9 cellular contexts compared by ENCODE assay signal in genomic region chr17:76515291-76515949, GRCh38. TPM values are rescaled to one million over a fixed set of nuclear protein-coding genes. Genes with fewer than 3 reads are reported as not detected.
DNase-seq lines count a peak whose midpoint lies in the region; ATAC-seq and TF ChIP-seq lines count a peak whose summit lies in the region.
"Had no signal": no experiment of that assay in that cellular context is flagged by ENCODE, and none has a peak within 500 bp of the region (broad histone marks: within the 10 kb centered on the region; RNA-seq: fewer than 3 reads in every experiment).

No MANE protein-coding gene starts in this region.

- intact Hi-C loops in transverse colon (cut with DNase I; ENCODE audit: low total_unique reads): no loop called here

- peak overlapping the region; percentile 68 to 79 (median 75) for H3K27ac ChIP-seq in transverse colon

- TF ChIP-seq CTCF in endothelial cell (IDR thresholded peaks at IDR 0.05; ENCODE audit: unreplicated experiment): no peak
- no peak for TF ChIP-seq CTCF in transverse colon (IDR thresholded peaks at IDR 0.05)
- no peak for TF ChIP-seq CTCF in type B pancreatic cell (conservative IDR thresholded peaks at IDR 0.05)
- no peak for TF ChIP-seq CTCF in osteocyte (IDR thresholded peaks at IDR 0.05)

- H3K4me1 ChIP-seq in transverse colon: peaks cover 0 to 9% (median 4%) of the 10 kb centered on the region in 4 donors

- no peaks in the 10 kb centered on the region for H3K9me3 ChIP-seq in transverse colon

- POLR2A ChIA-PET in activated CD8-positive, alpha-beta T cell treated with anti-CD3 and anti-CD28 coated beads, Interleukin-2, amount 10 ng/mL, durations not matched to agents 7 days and 5 days (lab: Charles Lee): interaction anchor here (0.6 to 0.7 kb wide), 3 partner anchors 9 to 24 kb away, joined by 3 to 4 read pairs (median 4); no protein-coding TSS in a partner anchor

- in situ Hi-C loops in transverse colon (cut with MboI; ENCODE audit: low pct_ligation_motif_present in 1 of 4, low pct_unique_long_range_greater_than_20kb in 1 of 4, low sequenced_read_pairs in 3 of 4): loop anchor here in 2 of 4 donors (10.0 kb wide), 1 partner anchor 51 kb away; the partner anchor contains the start of gene AANAT (in 2 of the 2)

- H3K4me1 Mint-ChIP-seq in activated CD8-positive, alpha-beta T cell treated with anti-CD3 and anti-CD28 coated beads, Interleukin-2, amount 10 ng/mL, durations not matched to agents 7 days and 5 days (ENCODE audit: low read depth): peaks cover 75% of the 10 kb centered on the region
- H3K4me1 Mint-ChIP-seq in endothelial cell (ENCODE audit: unreplicated experiment) (peaks cover 23% of the 10 kb centered on the region), type B pancreatic cell (ENCODE audit: unreplicated experiment) (no peaks in the 10 kb centered on the region), osteocyte (ENCODE audit: unreplicated experiment) (peaks cover 3% of the 10 kb centered on the region)

- DNase-seq in GM04504 (ENCODE audit: low read depth) (peak; percentile 98), endothelial cell (ENCODE audit: low spot score) (no peak), pons (ENCODE audit: low spot score) (peak; percentile 65), transverse colon (peak; percentile 72), type B pancreatic cell (ENCODE audit: extremely low spot score, unreplicated experiment) (no peak), osteocyte (ENCODE audit: extremely low spot score, unreplicated experiment) (no peak)
- DNase-seq in activated CD8-positive, alpha-beta T cell treated with anti-CD3 and anti-CD28 coated beads, Interleukin-2, amount 10 ng/mL, durations not matched to agents 7 days and 5 days: peak; percentile 90

- WGBS in transverse colon (ENCODE audit: low coverage in 1 of 2), 2 donors: 30 to 66% methylated on average over 2 to 21 of the region's 21 CpGs

- H3K4me3 Mint-ChIP-seq in activated CD8-positive, alpha-beta T cell treated with anti-CD3 and anti-CD28 coated beads, Interleukin-2, amount 10 ng/mL, durations not matched to agents 7 days and 5 days: peak overlapping the region; percentile 71
- no peak overlapping the region for H3K4me3 Mint-ChIP-seq in endothelial cell (ENCODE audit: unreplicated experiment)
- no peak overlapping the region for H3K4me3 Mint-ChIP-seq in type B pancreatic cell
- H3K4me3 Mint-ChIP-seq in osteocyte (ENCODE audit: unreplicated experiment): no peak overlapping the region

- peak; percentile 41 for TF ChIP-seq EP300 in transverse colon (IDR thresholded peaks at IDR 0.05; ENCODE audit: low read depth)

- peak overlapping the region; percentile 99 for H3K27ac Mint-ChIP-seq in activated CD8-positive, alpha-beta T cell treated with anti-CD3 and anti-CD28 coated beads, Interleukin-2, amount 10 ng/mL, durations not matched to agents 7 days and 5 days
- H3K27ac Mint-ChIP-seq in endothelial cell (ENCODE audit: unreplicated experiment): peak overlapping the region; percentile 87
- H3K27ac Mint-ChIP-seq in type B pancreatic cell: no peak overlapping the region
- no peak overlapping the region for H3K27ac Mint-ChIP-seq in osteocyte (ENCODE audit: unreplicated experiment)

- H3K36me3 ChIP-seq in transverse colon: no peaks in the 10 kb centered on the region

- TF ChIP-seq POLR2A in transverse colon (IDR thresholded peaks at IDR 0.05): peak; percentile 43

- H3K9me3 Mint-ChIP-seq in activated CD8-positive, alpha-beta T cell treated with anti-CD3 and anti-CD28 coated beads, Interleukin-2, amount 10 ng/mL, durations not matched to agents 7 days and 5 days (ENCODE audit: insufficient read depth): no peaks in the 10 kb centered on the region
- H3K9me3 Mint-ChIP-seq in endothelial cell (ENCODE audit: unreplicated experiment) (no peaks in the 10 kb centered on the region), type B pancreatic cell (no peaks in the 10 kb centered on the region), osteocyte (ENCODE audit: unreplicated experiment) (no peaks in the 10 kb centered on the region)

- no peaks in the 10 kb centered on the region for H3K36me3 Mint-ChIP-seq in activated CD8-positive, alpha-beta T cell treated with anti-CD3 and anti-CD28 coated beads, Interleukin-2, amount 10 ng/mL, durations not matched to agents 7 days and 5 days (ENCODE audit: low read depth)
- peaks cover 4% of the 10 kb centered on the region for H3K36me3 Mint-ChIP-seq in endothelial cell (ENCODE audit: low read depth, unreplicated experiment)
- no peaks in the 10 kb centered on the region for H3K36me3 Mint-ChIP-seq in type B pancreatic cell
- no peaks in the 10 kb centered on the region for H3K36me3 Mint-ChIP-seq in osteocyte (ENCODE audit: unreplicated experiment)

- peaks cover 2% of the 10 kb centered on the region for H3K27me3 Mint-ChIP-seq in activated CD8-positive, alpha-beta T cell treated with anti-CD3 and anti-CD28 coated beads, Interleukin-2, amount 10 ng/mL, durations not matched to agents 7 days and 5 days (ENCODE audit: low read depth)
- H3K27me3 Mint-ChIP-seq in endothelial cell (ENCODE audit: unreplicated experiment): peaks cover 2% of the 10 kb centered on the region
- H3K27me3 Mint-ChIP-seq in type B pancreatic cell: peaks cover 10% of the 10 kb centered on the region
- peaks cover 5% of the 10 kb centered on the region for H3K27me3 Mint-ChIP-seq in osteocyte (ENCODE audit: unreplicated experiment)

- CTCF ChIA-PET in activated CD8-positive, alpha-beta T cell treated with anti-CD3 and anti-CD28 coated beads, Interleukin-2, amount 10 ng/mL, durations not matched to agents 7 days and 5 days (lab: Charles Lee): interaction anchor here (1.0 to 2.4 kb wide), 11 partner anchors 8 to 166 kb away, joined by 3 to 11 read pairs (median 5); no protein-coding TSS in a partner anchor

- ATAC-seq in HG03521 (IDR thresholded peaks at IDR 0.05; ENCODE audit: unreplicated experiment): peak; percentile 47
- ATAC-seq in activated CD8-positive, alpha-beta T cell treated with anti-CD3 and anti-CD28 coated beads, Interleukin-2, amount 10 ng/mL, durations not matched to agents 7 days and 5 days: peak; percentile 89

- H3K27me3 ChIP-seq in transverse colon: no peaks in the 10 kb centered on the region

- no peak overlapping the region for H3K4me3 ChIP-seq in transverse colon

RNA-seq across cellular contexts. Expression of gene RHBDF2, which starts 14.2 kb away (rescaled TPM):
- total RNA-seq in activated CD8-positive, alpha-beta T cell treated with anti-CD3 and anti-CD28 coated beads, Interleukin-2, amount 10 ng/mL, durations not matched to agents 7 days and 5 days: 10 to 100 TPM; 51.4 to 52.1 TPM
- total RNA-seq in endothelial cell (ENCODE audit: unreplicated experiment) (39.3 TPM), transverse colon (10 to 100 TPM; 11.3 to 47.4 (median 23.2) TPM), type B pancreatic cell (ENCODE audit: low replicate concordance) (12.3 and 17.2 TPM in 2 replicates), osteocyte (14.5 and 17.5 TPM in 2 replicates)

RNA-seq across cellular contexts. Expression of gene CYGB, which starts 22.1 kb away (rescaled TPM):
- total RNA-seq in activated CD8-positive, alpha-beta T cell treated with anti-CD3 and anti-CD28 coated beads, Interleukin-2, amount 10 ng/mL, durations not matched to agents 7 days and 5 days: under 1 TPM in 1 of 2 experiments, not detected in 1; 0.40 TPM
- total RNA-seq in endothelial cell (ENCODE audit: unreplicated experiment): 0.51 TPM
- total RNA-seq in transverse colon: 10 to 100 TPM in 2 of 4 donors, 1 to 10 TPM in 2; 7.5 to 20.1 (median 11.3) TPM
- total RNA-seq in type B pancreatic cell (ENCODE audit: low replicate concordance): 2.5 and 10.0 TPM in 2 replicates
- 8.6 and 9.1 TPM in 2 replicates for total RNA-seq in osteocyte

RNA-seq across cellular contexts. Expression of gene PRCD, which starts 24.4 kb away (rescaled TPM):
- not detected for total RNA-seq in activated CD8-positive, alpha-beta T cell treated with anti-CD3 and anti-CD28 coated beads, Interleukin-2, amount 10 ng/mL, durations not matched to agents 7 days and 5 days
- 0.54 TPM for total RNA-seq in endothelial cell (ENCODE audit: unreplicated experiment)
- total RNA-seq in transverse colon: 1 to 10 TPM in 1 of 4 donors, under 1 TPM in 1, not detected in 2; 0.64 to 6.8 TPM
- 0.33 and 3.3 TPM in 2 replicates for total RNA-seq in type B pancreatic cell (ENCODE audit: low replicate concordance)
- total RNA-seq in osteocyte: 1.3 and 1.4 TPM in 2 replicates

RNA-seq across cellular contexts. Expression of gene AANAT, which starts 48.0 kb away (rescaled TPM):
- not detected for total RNA-seq in activated CD8-positive, alpha-beta T cell treated with anti-CD3 and anti-CD28 coated beads, Interleukin-2, amount 10 ng/mL, durations not matched to agents 7 days and 5 days
- total RNA-seq in endothelial cell (ENCODE audit: unreplicated experiment) (not detected), transverse colon (not detected), type B pancreatic cell (ENCODE audit: low replicate concordance) (not detected in 2 replicates), osteocyte (not detected in 2 replicates)
- total RNA-seq: pulmonary artery endothelial cell had no signal

Comparison
In these comparisons a context has a peak if more than half of its experiments do, and no peak if none do; other contexts are left out.
1. DNase-seq: peak in GM04504 (single experiment), activated CD8-positive, alpha-beta T cell treated with anti-CD3 and anti-CD28 coated beads, Interleukin-2, amount 10 ng/mL, durations not matched to agents 7 days and 5 days (single experiment), pons (single experiment) and transverse colon (single experiment); none in endothelial cell (single experiment), type B pancreatic cell (single experiment) and osteocyte (single experiment).
2. H3K27ac Mint-ChIP-seq: peak in activated CD8-positive, alpha-beta T cell treated with anti-CD3 and anti-CD28 coated beads, Interleukin-2, amount 10 ng/mL, durations not matched to agents 7 days and 5 days (single experiment) and endothelial cell (single experiment); none in type B pancreatic cell (single experiment) and osteocyte (single experiment).